Comparison of ENCODE assay signal across 1 cellular context in genomic region chr10:32980242-32980557, GRCh38.
TF ChIP-seq lines count a peak whose summit lies in the region.

No MANE protein-coding gene starts in this region.

TF ChIP-seq in GM12878, 131 proteins besides CTCF, POLR2A, EP300 and RAD21 (continued from another document):
- TF ChIP-seq BACH1 (IDR thresholded peaks at IDR 0.05; ENCODE audit: borderline replicate concordance) (no peak), ZNF622 (IDR thresholded peaks at IDR 0.05) (no peak), CBFB (IDR thresholded peaks at IDR 0.05; ENCODE audit: low read depth) (no peak), KAT2A (conservative IDR thresholded peaks at IDR 0.05; ENCODE audit: control insufficient read depth, low read depth, low read length) (no peak), BCL11A (IDR thresholded peaks at IDR 0.05; ENCODE audit: low read depth, low read length) (no peak), TAF1 (IDR thresholded peaks at IDR 0.05; ENCODE audit: borderline replicate concordance, low read depth, low read length) (no peak), MYC (IDR thresholded peaks at IDR 0.05; ENCODE audit: insufficient read depth, insufficient read length, insufficient replicate concordance, low read length, severe bottlenecking) (no peak), ZSCAN29 (IDR thresholded peaks at IDR 0.05) (no peak), PAX8 (IDR thresholded peaks at IDR 0.05) (no peak), ETV6 (conservative IDR thresholded peaks at IDR 0.05 in 1 of 2, IDR thresholded peaks at IDR 0.05 in 1 of 2; ENCODE audit: borderline replicate concordance in 1 of 2, low read depth in 1 of 2) (no peak), SMAD5 (IDR thresholded peaks at IDR 0.05; ENCODE audit: low read depth) (no peak), ZNF24 (IDR thresholded peaks at IDR 0.05) (no peak), CBX3 (IDR thresholded peaks at IDR 0.05; ENCODE audit: borderline replicate concordance, low read depth) (no peak), IRF5 (IDR thresholded peaks at IDR 0.05; ENCODE audit: borderline replicate concordance) (no peak)
- TF ChIP-seq, protein P1, sequence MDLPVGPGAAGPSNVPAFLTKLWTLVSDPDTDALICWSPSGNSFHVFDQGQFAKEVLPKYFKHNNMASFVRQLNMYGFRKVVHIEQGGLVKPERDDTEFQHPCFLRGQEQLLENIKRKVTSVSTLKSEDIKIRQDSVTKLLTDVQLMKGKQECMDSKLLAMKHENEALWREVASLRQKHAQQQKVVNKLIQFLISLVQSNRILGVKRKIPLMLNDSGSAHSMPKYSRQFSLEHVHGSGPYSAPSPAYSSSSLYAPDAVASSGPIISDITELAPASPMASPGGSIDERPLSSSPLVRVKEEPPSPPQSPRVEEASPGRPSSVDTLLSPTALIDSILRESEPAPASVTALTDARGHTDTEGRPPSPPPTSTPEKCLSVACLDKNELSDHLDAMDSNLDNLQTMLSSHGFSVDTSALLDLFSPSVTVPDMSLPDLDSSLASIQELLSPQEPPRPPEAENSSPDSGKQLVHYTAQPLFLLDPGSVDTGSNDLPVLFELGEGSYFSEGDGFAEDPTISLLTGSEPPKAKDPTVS (IDR thresholded peaks at IDR 0.05; ENCODE audit: low read depth, low read length), result no peak
